ENCODE assay signal across 17 cellular contexts in the genomic region with DNA sequence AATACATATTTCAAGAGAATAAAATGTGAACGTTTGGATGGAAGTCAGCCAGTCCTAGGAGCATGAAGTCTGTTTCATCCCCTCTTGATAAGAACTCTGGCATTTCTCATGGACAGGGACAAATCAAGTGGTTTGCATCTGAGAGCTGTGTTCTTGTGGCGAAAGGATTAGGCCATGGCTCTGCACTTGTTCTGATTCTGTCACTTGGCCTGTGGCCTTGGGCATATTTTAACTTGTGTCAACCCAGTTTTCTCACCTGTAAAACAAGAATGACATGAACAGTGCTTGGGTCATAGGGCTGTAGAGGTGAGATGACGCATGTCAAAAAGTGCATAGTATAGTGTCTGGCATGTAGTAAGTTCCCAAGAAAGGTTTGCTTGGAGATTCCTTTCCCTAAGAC.
DNase-seq lines count a peak whose midpoint lies in the region; ATAC-seq and TF ChIP-seq lines count a peak whose summit lies in the region.
"Had no signal": no experiment of that assay in that cellular context is flagged by ENCODE, and none has a peak within 500 bp of the region (broad histone marks: within the 10 kb centered on the region; RNA-seq: fewer than 3 reads in every experiment).

No MANE protein-coding gene starts in this region.

- TF ChIP-seq EP300 in gastroesophageal sphincter (IDR thresholded peaks at IDR 0.05) (no peak), sigmoid colon (IDR thresholded peaks at IDR 0.05) (no peak)

- no peaks in the 10 kb centered on the region for H3K9me3 ChIP-seq in gastroesophageal sphincter
- H3K9me3 ChIP-seq in sigmoid colon, result no peaks in the 10 kb centered on the region
- H3K9me3 ChIP-seq in upper lobe of right lung, result no peaks in the 10 kb centered on the region
- H3K9me3 ChIP-seq: Peyer's patch, SJSA1 had no signal

- H3K4me1 Mint-ChIP-seq in activated T-helper 17 cell treated with anti-CD3 and anti-CD28 coated beads, Interleukin-2, amount 50 U/mL, for 72 hours, result peaks cover 19% of the 10 kb centered on the region

- no peak overlapping the region for H3K4me3 Mint-ChIP-seq in activated T-helper 17 cell treated with anti-CD3 and anti-CD28 coated beads, Interleukin-2, amount 50 U/mL, for 72 hours
- H3K4me3 Mint-ChIP-seq: CD4-positive, alpha-beta T cell had no signal

- 73% methylated on average over 3 of the region's 3 CpGs; no CpG with 5 or more reads in 1 of the 2 donors for WGBS in gastroesophageal sphincter (ENCODE audit: low coverage in 1 of 2), 2 donors
- WGBS in sigmoid colon, 2 donors, result 89 to 93% methylated on average over 3 of the region's 3 CpGs

- H3K27me3 ChIP-seq in gastroesophageal sphincter (no peaks in the 10 kb centered on the region), sigmoid colon (no peaks in the 10 kb centered on the region), upper lobe of right lung (no peaks in the 10 kb centered on the region)
- H3K27me3 ChIP-seq: Peyer's patch, SJSA1 had no signal

- TF ChIP-seq POLR2A in gastroesophageal sphincter (IDR thresholded peaks at IDR 0.05) (no peak), sigmoid colon (IDR thresholded peaks at IDR 0.05) (no peak)

- peaks cover 77% of the 10 kb centered on the region for H3K36me3 Mint-ChIP-seq in activated T-helper 17 cell treated with anti-CD3 and anti-CD28 coated beads, Interleukin-2, amount 50 U/mL, for 72 hours (ENCODE audit: low read depth)

- no peak for TF ChIP-seq CTCF in gastroesophageal sphincter (IDR thresholded peaks at IDR 0.05)
- no peak for TF ChIP-seq CTCF in sigmoid colon (IDR thresholded peaks at IDR 0.05)
- no peak for TF ChIP-seq CTCF in upper lobe of right lung (IDR thresholded peaks at IDR 0.05)

- no peaks in the 10 kb centered on the region for H3K9me3 Mint-ChIP-seq in activated T-helper 17 cell treated with anti-CD3 and anti-CD28 coated beads, Interleukin-2, amount 50 U/mL, for 72 hours
- H3K9me3 Mint-ChIP-seq: CD4-positive, alpha-beta T cell had no signal

- H3K27me3 Mint-ChIP-seq in activated T-helper 17 cell treated with anti-CD3 and anti-CD28 coated beads, Interleukin-2, amount 50 U/mL, for 72 hours, result no peaks in the 10 kb centered on the region
- H3K27me3 Mint-ChIP-seq: CD4-positive, alpha-beta T cell had no signal

- H3K4me1 ChIP-seq in gastroesophageal sphincter (peaks cover 7 to 48% (median 8%) of the 10 kb centered on the region in 3 donors), sigmoid colon (peaks cover 0 to 37% (median 31%) of the 10 kb centered on the region in 4 donors), upper lobe of right lung (no peaks in the 10 kb centered on the region)
- H3K4me1 ChIP-seq: Peyer's patch, SJSA1 had no signal

- intact Hi-C loops in left ventricle myocardium superior (cut with micrococcal nuclease) (no loop called here), sigmoid colon (cut with DNase I) (loop anchor here (10.0 kb wide), 1 partner anchor 535 kb away; the partner anchor contains the start of gene CCNT2), upper lobe of right lung (cut with DNase I) (no loop called here)

- H3K36me3 ChIP-seq in gastroesophageal sphincter (no peaks in the 10 kb centered on the region), sigmoid colon (no peaks in the 10 kb centered on the region), upper lobe of right lung (peaks cover 8% of the 10 kb centered on the region)
- H3K36me3 ChIP-seq: SJSA1 had no signal

- H3K27ac ChIP-seq in gastroesophageal sphincter, result peak overlapping the region in 3 of 4 donors; percentile 34 to 79 (median 55)
- H3K27ac ChIP-seq in sigmoid colon, result peak overlapping the region in 3 of 4 donors; percentile 45 to 50 (median 46)
- H3K27ac ChIP-seq in upper lobe of right lung, result no peak overlapping the region
- H3K27ac ChIP-seq: Peyer's patch, SJSA1 had no signal

- ATAC-seq in activated T-helper 17 cell treated with anti-CD3 and anti-CD28 coated beads, Interleukin-2, amount 50 U/mL, for 72 hours (replicated peaks), result no peak
- no peak for ATAC-seq in gastroesophageal sphincter
- peak; percentile 50 for ATAC-seq in left ventricle myocardium superior
- no peak for ATAC-seq in upper lobe of right lung

- H3K27ac Mint-ChIP-seq in activated T-helper 17 cell treated with anti-CD3 and anti-CD28 coated beads, Interleukin-2, amount 50 U/mL, for 72 hours, result peak overlapping the region; percentile 74
- H3K27ac Mint-ChIP-seq: CD4-positive, alpha-beta T cell had no signal

- H3K4me3 ChIP-seq in gastroesophageal sphincter, result no peak overlapping the region
- H3K4me3 ChIP-seq in sigmoid colon, result no peak overlapping the region
- H3K4me3 ChIP-seq in upper lobe of right lung, result no peak overlapping the region
- H3K4me3 ChIP-seq: Peyer's patch, SJSA1 had no signal

- DNase-seq in left ventricle myocardium superior (no peak), sigmoid colon (no peak), NCI-H2171 (lab: John Stamatoyannopoulos, UW) (no peak), upper lobe of right lung (no peak), NCI-H2196 treated with DMSO at 0.1 percent for 48 hours (lab: John Stamatoyannopoulos, UW; ENCODE audit: unreplicated experiment) (no peak)
- DNase-seq: CD4-positive, alpha-beta T cell; COR-L47; DMS79; KBM-7; MV-4-11; NCI-H1105 treated with DMSO at 0.1 percent for 48 hours; NCI-H2029 treated with DMSO at 0.1 percent for 48 hours; NCI-H524 treated with DMSO at 0.1 percent for 48 hours; Peyer's patch had no signal
